In the genomic region with DNA sequence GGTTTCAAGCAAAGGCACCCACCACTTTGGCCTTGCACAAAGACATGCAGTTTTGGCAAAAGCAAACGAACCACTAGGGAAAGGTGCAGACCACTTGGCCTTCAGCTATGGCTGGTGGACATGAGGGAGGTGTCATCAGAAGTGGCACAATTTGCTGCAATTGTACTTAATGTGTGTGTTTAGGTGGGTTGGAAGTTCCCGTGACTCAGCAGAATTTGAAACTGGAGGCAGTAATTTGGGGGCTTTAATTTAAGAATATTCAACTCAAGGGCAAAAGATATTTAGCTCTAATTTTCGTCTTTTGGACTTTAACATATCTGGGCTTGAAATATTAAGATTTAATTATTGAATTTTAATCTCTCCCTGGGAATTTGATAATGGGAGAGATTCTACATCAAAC, we compare ENCODE assay signal across 2 cellular contexts.
TF ChIP-seq lines count a peak whose summit lies in the region.

No MANE protein-coding gene starts in this region.

TF ChIP-seq in HepG2, 621 proteins besides CTCF, POLR2A, EP300 and RAD21 (continued from another document):
- TF ChIP-seq, protein P1, sequence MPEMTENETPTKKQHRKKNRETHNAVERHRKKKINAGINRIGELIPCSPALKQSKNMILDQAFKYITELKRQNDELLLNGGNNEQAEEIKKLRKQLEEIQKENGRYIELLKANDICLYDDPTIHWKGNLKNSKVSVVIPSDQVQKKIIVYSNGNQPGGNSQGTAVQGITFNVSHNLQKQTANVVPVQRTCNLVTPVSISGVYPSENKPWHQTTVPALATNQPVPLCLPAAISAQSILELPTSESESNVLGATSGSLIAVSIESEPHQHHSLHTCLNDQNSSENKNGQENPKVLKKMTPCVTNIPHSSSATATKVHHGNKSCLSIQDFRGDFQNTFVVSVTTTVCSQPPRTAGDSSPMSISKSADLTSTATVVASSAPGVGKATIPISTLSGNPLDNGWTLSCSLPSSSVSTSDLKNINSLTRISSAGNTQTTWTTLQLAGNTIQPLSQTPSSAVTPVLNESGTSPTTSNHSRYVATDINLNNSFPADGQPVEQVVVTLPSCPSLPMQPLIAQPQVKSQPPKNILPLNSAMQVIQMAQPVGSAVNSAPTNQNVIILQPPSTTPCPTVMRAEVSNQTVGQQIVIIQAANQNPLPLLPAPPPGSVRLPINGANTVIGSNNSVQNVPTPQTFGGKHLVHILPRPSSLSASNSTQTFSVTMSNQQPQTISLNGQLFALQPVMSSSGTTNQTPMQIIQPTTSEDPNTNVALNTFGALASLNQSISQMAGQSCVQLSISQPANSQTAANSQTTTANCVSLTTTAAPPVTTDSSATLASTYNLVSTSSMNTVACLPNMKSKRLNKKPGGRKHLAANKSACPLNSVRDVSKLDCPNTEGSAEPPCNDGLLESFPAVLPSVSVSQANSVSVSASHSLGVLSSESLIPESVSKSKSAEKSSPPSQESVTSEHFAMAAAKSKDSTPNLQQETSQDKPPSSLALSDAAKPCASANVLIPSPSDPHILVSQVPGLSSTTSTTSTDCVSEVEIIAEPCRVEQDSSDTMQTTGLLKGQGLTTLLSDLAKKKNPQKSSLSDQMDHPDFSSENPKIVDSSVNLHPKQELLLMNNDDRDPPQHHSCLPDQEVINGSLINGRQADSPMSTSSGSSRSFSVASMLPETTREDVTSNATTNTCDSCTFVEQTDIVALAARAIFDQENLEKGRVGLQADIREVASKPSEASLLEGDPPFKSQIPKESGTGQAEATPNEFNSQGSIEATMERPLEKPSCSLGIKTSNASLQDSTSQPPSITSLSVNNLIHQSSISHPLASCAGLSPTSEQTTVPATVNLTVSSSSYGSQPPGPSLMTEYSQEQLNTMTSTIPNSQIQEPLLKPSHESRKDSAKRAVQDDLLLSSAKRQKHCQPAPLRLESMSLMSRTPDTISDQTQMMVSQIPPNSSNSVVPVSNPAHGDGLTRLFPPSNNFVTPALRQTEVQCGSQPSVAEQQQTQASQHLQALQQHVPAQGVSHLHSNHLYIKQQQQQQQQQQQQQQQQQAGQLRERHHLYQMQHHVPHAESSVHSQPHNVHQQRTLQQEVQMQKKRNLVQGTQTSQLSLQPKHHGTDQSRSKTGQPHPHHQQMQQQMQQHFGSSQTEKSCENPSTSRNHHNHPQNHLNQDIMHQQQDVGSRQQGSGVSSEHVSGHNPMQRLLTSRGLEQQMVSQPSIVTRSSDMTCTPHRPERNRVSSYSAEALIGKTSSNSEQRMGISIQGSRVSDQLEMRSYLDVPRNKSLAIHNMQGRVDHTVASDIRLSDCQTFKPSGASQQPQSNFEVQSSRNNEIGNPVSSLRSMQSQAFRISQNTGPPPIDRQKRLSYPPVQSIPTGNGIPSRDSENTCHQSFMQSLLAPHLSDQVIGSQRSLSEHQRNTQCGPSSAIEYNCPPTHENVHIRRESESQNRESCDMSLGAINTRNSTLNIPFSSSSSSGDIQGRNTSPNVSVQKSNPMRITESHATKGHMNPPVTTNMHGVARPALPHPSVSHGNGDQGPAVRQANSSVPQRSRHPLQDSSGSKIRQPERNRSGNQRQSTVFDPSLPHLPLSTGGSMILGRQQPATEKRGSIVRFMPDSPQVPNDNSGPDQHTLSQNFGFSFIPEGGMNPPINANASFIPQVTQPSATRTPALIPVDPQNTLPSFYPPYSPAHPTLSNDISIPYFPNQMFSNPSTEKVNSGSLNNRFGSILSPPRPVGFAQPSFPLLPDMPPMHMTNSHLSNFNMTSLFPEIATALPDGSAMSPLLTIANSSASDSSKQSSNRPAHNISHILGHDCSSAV (CRISPR knock-in tag; IDR thresholded peaks at IDR 0.05; ENCODE audit: borderline replicate concordance), result no peak
- TF ChIP-seq, protein P2, sequence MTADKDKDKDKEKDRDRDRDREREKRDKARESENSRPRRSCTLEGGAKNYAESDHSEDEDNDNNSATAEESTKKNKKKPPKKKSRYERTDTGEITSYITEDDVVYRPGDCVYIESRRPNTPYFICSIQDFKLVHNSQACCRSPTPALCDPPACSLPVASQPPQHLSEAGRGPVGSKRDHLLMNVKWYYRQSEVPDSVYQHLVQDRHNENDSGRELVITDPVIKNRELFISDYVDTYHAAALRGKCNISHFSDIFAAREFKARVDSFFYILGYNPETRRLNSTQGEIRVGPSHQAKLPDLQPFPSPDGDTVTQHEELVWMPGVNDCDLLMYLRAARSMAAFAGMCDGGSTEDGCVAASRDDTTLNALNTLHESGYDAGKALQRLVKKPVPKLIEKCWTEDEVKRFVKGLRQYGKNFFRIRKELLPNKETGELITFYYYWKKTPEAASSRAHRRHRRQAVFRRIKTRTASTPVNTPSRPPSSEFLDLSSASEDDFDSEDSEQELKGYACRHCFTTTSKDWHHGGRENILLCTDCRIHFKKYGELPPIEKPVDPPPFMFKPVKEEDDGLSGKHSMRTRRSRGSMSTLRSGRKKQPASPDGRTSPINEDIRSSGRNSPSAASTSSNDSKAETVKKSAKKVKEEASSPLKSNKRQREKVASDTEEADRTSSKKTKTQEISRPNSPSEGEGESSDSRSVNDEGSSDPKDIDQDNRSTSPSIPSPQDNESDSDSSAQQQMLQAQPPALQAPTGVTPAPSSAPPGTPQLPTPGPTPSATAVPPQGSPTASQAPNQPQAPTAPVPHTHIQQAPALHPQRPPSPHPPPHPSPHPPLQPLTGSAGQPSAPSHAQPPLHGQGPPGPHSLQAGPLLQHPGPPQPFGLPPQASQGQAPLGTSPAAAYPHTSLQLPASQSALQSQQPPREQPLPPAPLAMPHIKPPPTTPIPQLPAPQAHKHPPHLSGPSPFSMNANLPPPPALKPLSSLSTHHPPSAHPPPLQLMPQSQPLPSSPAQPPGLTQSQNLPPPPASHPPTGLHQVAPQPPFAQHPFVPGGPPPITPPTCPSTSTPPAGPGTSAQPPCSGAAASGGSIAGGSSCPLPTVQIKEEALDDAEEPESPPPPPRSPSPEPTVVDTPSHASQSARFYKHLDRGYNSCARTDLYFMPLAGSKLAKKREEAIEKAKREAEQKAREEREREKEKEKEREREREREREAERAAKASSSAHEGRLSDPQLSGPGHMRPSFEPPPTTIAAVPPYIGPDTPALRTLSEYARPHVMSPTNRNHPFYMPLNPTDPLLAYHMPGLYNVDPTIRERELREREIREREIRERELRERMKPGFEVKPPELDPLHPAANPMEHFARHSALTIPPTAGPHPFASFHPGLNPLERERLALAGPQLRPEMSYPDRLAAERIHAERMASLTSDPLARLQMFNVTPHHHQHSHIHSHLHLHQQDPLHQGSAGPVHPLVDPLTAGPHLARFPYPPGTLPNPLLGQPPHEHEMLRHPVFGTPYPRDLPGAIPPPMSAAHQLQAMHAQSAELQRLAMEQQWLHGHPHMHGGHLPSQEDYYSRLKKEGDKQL (CRISPR knock-in tag; IDR thresholded peaks at IDR 0.05; ENCODE audit: low read depth), result no peak
- TF ChIP-seq, protein P3, sequence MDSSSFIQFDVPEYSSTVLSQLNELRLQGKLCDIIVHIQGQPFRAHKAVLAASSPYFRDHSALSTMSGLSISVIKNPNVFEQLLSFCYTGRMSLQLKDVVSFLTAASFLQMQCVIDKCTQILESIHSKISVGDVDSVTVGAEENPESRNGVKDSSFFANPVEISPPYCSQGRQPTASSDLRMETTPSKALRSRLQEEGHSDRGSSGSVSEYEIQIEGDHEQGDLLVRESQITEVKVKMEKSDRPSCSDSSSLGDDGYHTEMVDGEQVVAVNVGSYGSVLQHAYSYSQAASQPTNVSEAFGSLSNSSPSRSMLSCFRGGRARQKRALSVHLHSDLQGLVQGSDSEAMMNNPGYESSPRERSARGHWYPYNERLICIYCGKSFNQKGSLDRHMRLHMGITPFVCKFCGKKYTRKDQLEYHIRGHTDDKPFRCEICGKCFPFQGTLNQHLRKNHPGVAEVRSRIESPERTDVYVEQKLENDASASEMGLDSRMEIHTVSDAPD (CRISPR knock-in tag; IDR thresholded peaks at IDR 0.05), result no peak

TF ChIP-seq in WTC11, 78 proteins besides CTCF, POLR2A, EP300 and RAD21 (continued from another document):
- TF ChIP-seq, protein P4, sequence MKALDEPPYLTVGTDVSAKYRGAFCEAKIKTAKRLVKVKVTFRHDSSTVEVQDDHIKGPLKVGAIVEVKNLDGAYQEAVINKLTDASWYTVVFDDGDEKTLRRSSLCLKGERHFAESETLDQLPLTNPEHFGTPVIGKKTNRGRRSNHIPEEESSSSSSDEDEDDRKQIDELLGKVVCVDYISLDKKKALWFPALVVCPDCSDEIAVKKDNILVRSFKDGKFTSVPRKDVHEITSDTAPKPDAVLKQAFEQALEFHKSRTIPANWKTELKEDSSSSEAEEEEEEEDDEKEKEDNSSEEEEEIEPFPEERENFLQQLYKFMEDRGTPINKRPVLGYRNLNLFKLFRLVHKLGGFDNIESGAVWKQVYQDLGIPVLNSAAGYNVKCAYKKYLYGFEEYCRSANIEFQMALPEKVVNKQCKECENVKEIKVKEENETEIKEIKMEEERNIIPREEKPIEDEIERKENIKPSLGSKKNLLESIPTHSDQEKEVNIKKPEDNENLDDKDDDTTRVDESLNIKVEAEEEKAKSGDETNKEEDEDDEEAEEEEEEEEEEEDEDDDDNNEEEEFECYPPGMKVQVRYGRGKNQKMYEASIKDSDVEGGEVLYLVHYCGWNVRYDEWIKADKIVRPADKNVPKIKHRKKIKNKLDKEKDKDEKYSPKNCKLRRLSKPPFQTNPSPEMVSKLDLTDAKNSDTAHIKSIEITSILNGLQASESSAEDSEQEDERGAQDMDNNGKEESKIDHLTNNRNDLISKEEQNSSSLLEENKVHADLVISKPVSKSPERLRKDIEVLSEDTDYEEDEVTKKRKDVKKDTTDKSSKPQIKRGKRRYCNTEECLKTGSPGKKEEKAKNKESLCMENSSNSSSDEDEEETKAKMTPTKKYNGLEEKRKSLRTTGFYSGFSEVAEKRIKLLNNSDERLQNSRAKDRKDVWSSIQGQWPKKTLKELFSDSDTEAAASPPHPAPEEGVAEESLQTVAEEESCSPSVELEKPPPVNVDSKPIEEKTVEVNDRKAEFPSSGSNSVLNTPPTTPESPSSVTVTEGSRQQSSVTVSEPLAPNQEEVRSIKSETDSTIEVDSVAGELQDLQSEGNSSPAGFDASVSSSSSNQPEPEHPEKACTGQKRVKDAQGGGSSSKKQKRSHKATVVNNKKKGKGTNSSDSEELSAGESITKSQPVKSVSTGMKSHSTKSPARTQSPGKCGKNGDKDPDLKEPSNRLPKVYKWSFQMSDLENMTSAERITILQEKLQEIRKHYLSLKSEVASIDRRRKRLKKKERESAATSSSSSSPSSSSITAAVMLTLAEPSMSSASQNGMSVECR (CRISPR knock-in tag; IDR thresholded peaks at IDR 0.05; ENCODE audit: borderline replicate concordance), result no peak
